Comparison of ENCODE assay signal across 28 cellular contexts in genomic region chr1:239616686-239617085, GRCh38.
DNase-seq lines count a peak whose midpoint lies in the region; ATAC-seq, FAIRE-seq and TF ChIP-seq lines count a peak whose summit lies in the region.
"Had no signal": no experiment of that assay in that cellular context is flagged by ENCODE, and none has a peak within 500 bp of the region (broad histone marks: within the 10 kb centered on the region; RNA-seq: fewer than 3 reads in every experiment).

No MANE protein-coding gene starts in this region.

- H3K4me3 Mint-ChIP-seq in MCF 10A (ENCODE audit: unreplicated experiment) (no peak overlapping the region), mesothelial cell of epicardium (no peak overlapping the region)
- H3K4me3 Mint-ChIP-seq: CD8-positive, alpha-beta memory T cell; GM23338 had no signal

- intact Hi-C loops in MCF 10A (cut with micrococcal nuclease) = no loop called here
- intact Hi-C loops in mammary epithelial cell (cut with micrococcal nuclease) = no loop called here
- intact Hi-C loops in PC-3 (cut with micrococcal nuclease) = loop anchor here (1.0 kb wide), 1 partner anchor 241 kb away; no protein-coding TSS in a partner anchor

- H3K27ac ChIP-seq in mammary epithelial cell (ENCODE audit: insufficient read depth, low read depth, low read length) (no peak overlapping the region), PC-3 (ENCODE audit: low read length) (no peak overlapping the region)
- H3K27ac ChIP-seq: C4-2B had no signal

- no peaks in the 10 kb centered on the region for H3K9me2 ChIP-seq in PC-3 (replicated peaks; ENCODE audit: low read length)

- H3K9ac ChIP-seq in mammary epithelial cell (ENCODE audit: insufficient read depth, low read length) = no peak overlapping the region
- H3K9ac ChIP-seq in PC-3 (ENCODE audit: low read length) = no peak overlapping the region

- no peak for TF ChIP-seq CTCF in MCF 10A (IDR thresholded peaks at IDR 0.05; ENCODE audit: unreplicated experiment)
- no peak for TF ChIP-seq CTCF in mammary epithelial cell (conservative IDR thresholded peaks at IDR 0.05 in 1 of 2, IDR thresholded peaks at IDR 0.05 in 1 of 2; ENCODE audit: extremely low read depth in 1 of 2, insufficient read depth in 1 of 2, low read depth in 1 of 2, low read length in 2 of 2)
- no peak for TF ChIP-seq CTCF in PC-3 (conservative IDR thresholded peaks at IDR 0.05; ENCODE audit: low read depth, low read length)
- TF ChIP-seq CTCF in mesothelial cell of epicardium (IDR thresholded peaks at IDR 0.05; ENCODE audit: unreplicated experiment) = no peak

- H3K4me1 Mint-ChIP-seq in MCF 10A (ENCODE audit: insufficient read depth, unreplicated experiment) (peaks cover 8% of the 10 kb centered on the region), mesothelial cell of epicardium (peaks cover 46% of the 10 kb centered on the region)
- H3K4me1 Mint-ChIP-seq: CD8-positive, alpha-beta memory T cell had no signal

- H3K9me3 Mint-ChIP-seq in MCF 10A (ENCODE audit: unreplicated experiment) (no peaks in the 10 kb centered on the region), mesothelial cell of epicardium (peaks cover 9% of the 10 kb centered on the region)
- H3K9me3 Mint-ChIP-seq: GM23338 had no signal

- DNase-seq in MCF 10A (ENCODE audit: unreplicated experiment) (peak; percentile 25), mammary epithelial cell (no peak), PC-3 (peak; percentile 94), mesothelial cell of epicardium (ENCODE audit: low spot score in 2 of 2, unreplicated experiment in 2 of 2) (no peak), H54 (ENCODE audit: insufficient read length, low spot score) (no peak), MV-4-11 (lab: John Stamatoyannopoulos, UW) (no peak), NCI-H1930 (lab: John Stamatoyannopoulos, UW) (no peak), NCI-H146 (lab: John Stamatoyannopoulos, UW) (no peak)
- DNase-seq: 8988T; Calu3; CD8-positive, alpha-beta memory T cell; DMS153; GDM1; HCEC 1CT; Karpas-422; MG63; NCI-H1048; NCI-H1436; NCI-H2029 treated with DMSO at 0.1 percent for 48 hours; NCI-H345; NCI-H524; NCI-H774; NK-92 treated with Interleukin-12 subunit alpha and Interleukin-12 subunit beta, amount 100 ng/mL, for 24 hours; Right ventricle myocardium superior had no signal

- 54% methylated on average over 1 of the region's 1 CpG for WGBS in mammary epithelial cell (ENCODE audit: low coverage, missing lambda C conversion rate)

- peak; percentile 88 for ATAC-seq in PC-3
- ATAC-seq: GM23338 had no signal

- no peak overlapping the region for H2AFZ ChIP-seq in mammary epithelial cell (ENCODE audit: low read depth, low read length)
- no peak overlapping the region for H2AFZ ChIP-seq in PC-3 (ENCODE audit: low read length)
- H2AFZ ChIP-seq: GM23338 had no signal

- H3K27me3 Mint-ChIP-seq in MCF 10A (ENCODE audit: insufficient read depth, unreplicated experiment) = no peaks in the 10 kb centered on the region
- no peaks in the 10 kb centered on the region for H3K27me3 Mint-ChIP-seq in mesothelial cell of epicardium (ENCODE audit: low read depth)

- no peak for FAIRE-seq in H54 (lab: Jason Lieb, UNC)
- FAIRE-seq: GM18507, RCC 7860 had no signal

- no peaks in the 10 kb centered on the region for H3K79me2 ChIP-seq in mammary epithelial cell (ENCODE audit: insufficient read depth, low read length)
- no peaks in the 10 kb centered on the region for H3K79me2 ChIP-seq in PC-3 (ENCODE audit: low read length)

- H3K27me3 ChIP-seq in mammary epithelial cell (ENCODE audit: insufficient read depth, low read length) (no peaks in the 10 kb centered on the region), PC-3 (ENCODE audit: low read length) (no peaks in the 10 kb centered on the region)
- H3K27me3 ChIP-seq: MG63 had no signal

- no peaks in the 10 kb centered on the region for H3F3A ChIP-seq in PC-3 (ENCODE audit: low read length, unreplicated experiment)

- no peaks in the 10 kb centered on the region for H4K20me1 ChIP-seq in mammary epithelial cell (ENCODE audit: insufficient read depth, low read length)
- H4K20me1 ChIP-seq in PC-3 (ENCODE audit: low read length) = no peaks in the 10 kb centered on the region

- POLR2A ChIA-PET in MCF 10A (lab: Yijun Ruan, JAX) (interaction anchor here (0.7 to 0.8 kb wide), 2 partner anchors 8 to 198 kb away, joined by 3 to 4 read pairs; no protein-coding TSS in a partner anchor), PC-3 (lab: Charles Lee; ENCODE audit: unreplicated experiment) (no interaction called here)

- H3K36me3 ChIP-seq in mammary epithelial cell (ENCODE audit: insufficient read depth, low read length) (no peaks in the 10 kb centered on the region), PC-3 (ENCODE audit: low read depth, low read length) (no peaks in the 10 kb centered on the region)
- H3K36me3 ChIP-seq: MG63 had no signal

- dilution Hi-C loops in mammary epithelial cell (cut with HindIII; ENCODE audit: low sequenced_read_pairs) = no loop called here

- in situ Hi-C loops in mammary epithelial cell (cut with MboI; ENCODE audit: low sequenced_read_pairs in 2 of 2) = no loop called here

- no peak overlapping the region for H3K4me3 ChIP-seq in mammary epithelial cell (replicated peaks in 1 of 3; ENCODE audit: insufficient read depth in 1 of 3, low read depth in 2 of 3, low read length in 3 of 3)
- no peak overlapping the region; the same call in 1 of the 2 replicates for H3K4me3 ChIP-seq in PC-3 (ENCODE audit: low read length)
- H3K4me3 ChIP-seq: GM23338, MG63 had no signal

- H3K9me3 ChIP-seq in mammary epithelial cell (replicated peaks; ENCODE audit: insufficient read depth, low read length) (no peaks in the 10 kb centered on the region), PC-3 (ENCODE audit: low read length) (no peaks in the 10 kb centered on the region)
- H3K9me3 ChIP-seq: MG63 had no signal

- CTCF ChIA-PET in MCF 10A (lab: Yijun Ruan, JAX) = interaction anchor here (1.4 kb wide), 1 partner anchor 30 kb away, joined by 3 read pairs; no protein-coding TSS in a partner anchor
- CTCF ChIA-PET in mammary epithelial cell (lab: Charles Lee; ENCODE audit: low non-redundant PET) = no interaction called here
- CTCF ChIA-PET in PC-3 (lab: Charles Lee) = interaction anchor here (0.8 kb wide), 1 partner anchor 384 kb away, joined by 3 read pairs; no protein-coding TSS in a partner anchor

- no peak for TF ChIP-seq POLR2A in H54 (IDR thresholded peaks at IDR 0.05; ENCODE audit: low read depth, low read length)

- BruUV-seq in MCF 10A (replicated peaks; lab: Mats Ljungman, UMichigan) (no TSS peak), mammary epithelial cell (replicated peaks; lab: Mats Ljungman, UMichigan) (no TSS peak), PC-3 (replicated peaks; lab: Mats Ljungman, UMichigan) (no TSS peak)

- H3K4me2 ChIP-seq in mammary epithelial cell (ENCODE audit: insufficient read depth, low read depth, low read length) (no peak overlapping the region), PC-3 (ENCODE audit: low read length) (peak overlapping the region; percentile 32)
- H3K4me2 ChIP-seq: GM23338 had no signal

- H3K36me3 Mint-ChIP-seq in MCF 10A (ENCODE audit: insufficient read depth, unreplicated experiment) = no peaks in the 10 kb centered on the region
- H3K36me3 Mint-ChIP-seq in mesothelial cell of epicardium = no peaks in the 10 kb centered on the region
- H3K36me3 Mint-ChIP-seq: CD8-positive, alpha-beta memory T cell had no signal

- H3K4me1 ChIP-seq in mammary epithelial cell (ENCODE audit: insufficient read depth, low read length) = no peaks in the 10 kb centered on the region
- H3K4me1 ChIP-seq in PC-3 (ENCODE audit: insufficient read depth, low read length) = peaks cover 22% of the 10 kb centered on the region

- H3K27ac Mint-ChIP-seq in MCF 10A (ENCODE audit: low read depth, unreplicated experiment) (no peak overlapping the region), mesothelial cell of epicardium (peak overlapping the region; percentile 51)
- H3K27ac Mint-ChIP-seq: CD8-positive, alpha-beta memory T cell had no signal

Comparison
In these comparisons a context has a peak if more than half of its experiments do, and no peak if none do; other contexts are left out.
1. DNase-seq: peak in MCF 10A (single experiment) and PC-3 (single experiment); none in mammary epithelial cell (single experiment), mesothelial cell of epicardium (0 of 2), H54 (single experiment), MV-4-11 (single experiment), NCI-H1930 (0 of 2) and NCI-H146 (single experiment).